ENCODE assay signal across 1 cellular context in genomic region chr1:42817440-42817767, GRCh38.
TF ChIP-seq lines count a peak whose summit lies in the region.

No MANE protein-coding gene starts in this region.

TF ChIP-seq in endothelial cell of umbilical vein, 7 proteins besides CTCF, POLR2A, EP300 and RAD21:
- TF ChIP-seq MYC (IDR thresholded peaks at IDR 0.05; ENCODE audit: low read depth, low read length) (no peak), POLR2AphosphoS5 (IDR thresholded peaks at IDR 0.05; ENCODE audit: insufficient read depth, low read depth, low read length) (no peak), FOS (IDR thresholded peaks at IDR 0.05; ENCODE audit: borderline replicate concordance, insufficient read depth, low read length) (no peak), JUN (IDR thresholded peaks at IDR 0.05; ENCODE audit: borderline replicate concordance, insufficient read depth, insufficient read length, low read depth) (no peak), GATA2 (IDR thresholded peaks at IDR 0.05; ENCODE audit: insufficient read depth, insufficient read length, low read depth, low read length) (no peak), MAX (IDR thresholded peaks at IDR 0.05; ENCODE audit: insufficient read depth, insufficient read length) (no peak), EZH2 (IDR thresholded peaks at IDR 0.05; ENCODE audit: borderline replicate concordance, low read depth, low read length, severe bottlenecking) (no peak)
TF ChIP-seq in endothelial cell of umbilical vein: peak in this region for 0.
